16 cellular contexts compared by ENCODE assay signal in the genomic region with DNA sequence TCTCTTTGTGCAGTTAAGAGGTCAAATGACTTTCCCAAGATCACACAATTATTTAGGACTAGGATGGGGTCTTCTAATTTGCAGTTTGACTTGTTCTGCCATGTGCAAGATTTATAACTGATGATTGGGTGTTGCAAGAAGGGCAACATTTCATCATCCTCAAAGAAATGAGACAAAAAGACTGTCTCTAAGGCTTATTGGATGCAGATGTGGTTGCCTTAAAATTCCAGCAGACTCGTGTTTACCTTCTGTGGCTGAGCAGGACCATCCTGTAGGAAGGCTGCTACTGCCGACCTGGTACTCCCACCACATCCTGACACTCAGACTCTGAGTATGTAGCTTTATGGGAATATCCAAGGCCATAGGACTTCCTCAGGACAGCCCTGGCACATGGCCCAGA.
A peak's percentile ranks its signal among the peaks of the same experiment; 100 is the strongest.
DNase-seq lines count a peak whose midpoint lies in the region; ATAC-seq and TF ChIP-seq lines count a peak whose summit lies in the region.
"Had no signal": no experiment of that assay in that cellular context is flagged by ENCODE, and none has a peak within 500 bp of the region (broad histone marks: within the 10 kb centered on the region; RNA-seq: fewer than 3 reads in every experiment).

No MANE protein-coding gene starts in this region.

- no peaks in the 10 kb centered on the region for H4K20me1 ChIP-seq in PC-3 (ENCODE audit: low read length)
- no peaks in the 10 kb centered on the region for H4K20me1 ChIP-seq in PC-9 (ENCODE audit: insufficient read depth)
- no peaks in the 10 kb centered on the region for H4K20me1 ChIP-seq in hepatocyte (ENCODE audit: insufficient read depth, poor library complexity, severe bottlenecking)

- H3K27ac ChIP-seq in PC-3 (ENCODE audit: low read length), result no peak overlapping the region
- H3K27ac ChIP-seq in PC-9, result no peak overlapping the region
- no peak overlapping the region for H3K27ac ChIP-seq in hepatocyte
- H3K27ac ChIP-seq: ascending aorta, right lobe of liver had no signal

- CTCF ChIA-PET in PC-3 (lab: Charles Lee) (interaction anchor here (0.6 kb wide), 1 partner anchor 59 kb away, joined by 5 read pairs; no protein-coding TSS in a partner anchor), PC-9 (lab: Charles Lee) (no interaction called here)

- DNase-seq in AG09319 (ENCODE audit: extremely low read depth, low read depth) (peak; percentile 54), HCEC 1CT (peak; percentile 51), PC-3 (peak; percentile 70), fibroblast of villous mesenchyme (ENCODE audit: low read depth) (peak; percentile 78), PC-9 (no peak), hepatocyte (ENCODE audit: low spot score) (no peak)
- DNase-seq: activated CD4-positive, alpha-beta T cell treated with anti-CD3 and anti-CD28 coated beads for 48 hours; activated CD8-positive, alpha-beta memory T cell treated with anti-CD3 and anti-CD28 coated beads, Interleukin-2, amount 50 U/mL, for 4 hours; left ventricle myocardium superior; NCI-H1930; NCI-H526 treated with DMSO at 0.1 percent for 48 hours; right lobe of liver; stimulated activated CD4-positive, alpha-beta T cell treated with anti-CD3 and anti-CD28 coated beads, Interleukin-1b, Interleukin-23, amount 100 ng/mL, for 48 hours had no signal

- H3K4me1 ChIP-seq in PC-3 (ENCODE audit: insufficient read depth, low read length), result peaks cover 29% of the 10 kb centered on the region
- peaks cover 8% of the 10 kb centered on the region; the same call in 1 of the 2 replicates for H3K4me1 ChIP-seq in PC-9 (replicated peaks; ENCODE audit: insufficient read depth)
- H3K4me1 ChIP-seq in hepatocyte (ENCODE audit: insufficient read depth), result no peaks in the 10 kb centered on the region
- H3K4me1 ChIP-seq: ascending aorta, right lobe of liver had no signal

- no peak overlapping the region for H3K27ac Mint-ChIP-seq in activated T-helper 17 cell treated with anti-CD3 and anti-CD28 coated beads, Interleukin-2, amount 50 U/mL, for 72 hours

- WGBS in hepatocyte (ENCODE audit: low lambda C conversion rate, missing lambda C conversion rate), result 53% methylated on average over 2 of the region's 2 CpGs

- POLR2A ChIA-PET in PC-3 (lab: Charles Lee; ENCODE audit: unreplicated experiment), result no interaction called here
- POLR2A ChIA-PET in PC-9 (lab: Charles Lee; ENCODE audit: unreplicated experiment), result no interaction called here

- no peak overlapping the region for H3K9ac ChIP-seq in PC-3 (ENCODE audit: low read length)

- H3K9me2 ChIP-seq in PC-3 (replicated peaks; ENCODE audit: low read length) (no peaks in the 10 kb centered on the region), PC-9 (ENCODE audit: insufficient read depth) (no peaks in the 10 kb centered on the region), hepatocyte (replicated peaks; ENCODE audit: insufficient read depth) (no peaks in the 10 kb centered on the region)

- intact Hi-C loops in PC-3 (cut with micrococcal nuclease), result no loop called here
- intact Hi-C loops in PC-9 (cut with micrococcal nuclease; ENCODE audit: unreplicated experiment), result no loop called here

- H3K9me3 Mint-ChIP-seq in activated T-helper 17 cell treated with anti-CD3 and anti-CD28 coated beads, Interleukin-2, amount 50 U/mL, for 72 hours, result peaks cover 17% of the 10 kb centered on the region

- no peaks in the 10 kb centered on the region for H3F3A ChIP-seq in PC-3 (ENCODE audit: low read length, unreplicated experiment)
- H3F3A ChIP-seq in PC-9 (ENCODE audit: insufficient read depth, low read depth), result no peaks in the 10 kb centered on the region

- no peak for TF ChIP-seq CTCF in AG09319 (IDR thresholded peaks at IDR 0.05; ENCODE audit: low read depth, low read length)
- TF ChIP-seq CTCF in PC-3 (conservative IDR thresholded peaks at IDR 0.05; ENCODE audit: low read depth, low read length), result no peak
- TF ChIP-seq CTCF in fibroblast of villous mesenchyme (IDR thresholded peaks at IDR 0.05; ENCODE audit: insufficient read depth, low read depth, low read length), result no peak
- TF ChIP-seq CTCF in PC-9 (conservative IDR thresholded peaks at IDR 0.05), result no peak
- TF ChIP-seq CTCF in hepatocyte (IDR thresholded peaks at IDR 0.05; ENCODE audit: poor library complexity), result no peak

- BruUV-seq in PC-3 (replicated peaks; lab: Mats Ljungman, UMichigan) (no TSS peak), PC-9 (replicated peaks; lab: Mats Ljungman, UMichigan) (no TSS peak)

- no peak; the same call in 1 of the 2 replicates for ATAC-seq in PC-3
- ATAC-seq in activated T-helper 17 cell treated with anti-CD3 and anti-CD28 coated beads, Interleukin-2, amount 50 U/mL, for 72 hours (replicated peaks), result no peak
- ATAC-seq in GM18867 (IDR thresholded peaks at IDR 0.05; ENCODE audit: unreplicated experiment), result no peak
- ATAC-seq: left ventricle myocardium superior, right lobe of liver had no signal

- H3K9me3 ChIP-seq in PC-3 (ENCODE audit: low read length), result 0 out of 2 replicates have a peak, but pooled peaks cover 4% of the 10 kb centered on the region
- H3K9me3 ChIP-seq in PC-9 (ENCODE audit: insufficient read depth, low read depth), result no peaks in the 10 kb centered on the region; the same call in 1 of the 2 replicates
- H3K9me3 ChIP-seq in hepatocyte (ENCODE audit: low read depth), result no peaks in the 10 kb centered on the region

- H3K27me3 ChIP-seq in PC-3 (ENCODE audit: low read length) (no peaks in the 10 kb centered on the region), PC-9 (ENCODE audit: insufficient read depth, low read depth) (no peaks in the 10 kb centered on the region), hepatocyte (no peaks in the 10 kb centered on the region)
- H3K27me3 ChIP-seq: ascending aorta, right lobe of liver had no signal

- H2AFZ ChIP-seq in PC-3 (ENCODE audit: low read length) (no peak overlapping the region), PC-9 (no peak overlapping the region), hepatocyte (no peak overlapping the region)

- H3K4me3 Mint-ChIP-seq in activated T-helper 17 cell treated with anti-CD3 and anti-CD28 coated beads, Interleukin-2, amount 50 U/mL, for 72 hours, result no peak overlapping the region

- H3K4me3 ChIP-seq in PC-3 (ENCODE audit: low read length) (no peak overlapping the region), fibroblast of villous mesenchyme (ENCODE audit: low read depth, low read length) (no peak overlapping the region), PC-9 (no peak overlapping the region), hepatocyte (no peak overlapping the region)
- H3K4me3 ChIP-seq: ascending aorta, right lobe of liver had no signal

- no peaks in the 10 kb centered on the region for H3K36me3 ChIP-seq in PC-3 (ENCODE audit: low read depth, low read length)
- H3K36me3 ChIP-seq in PC-9 (ENCODE audit: low read depth), result no peaks in the 10 kb centered on the region
- no peaks in the 10 kb centered on the region for H3K36me3 ChIP-seq in hepatocyte (replicated peaks; ENCODE audit: insufficient read depth, low read depth)
- H3K36me3 ChIP-seq: ascending aorta, right lobe of liver had no signal

- no peaks in the 10 kb centered on the region for H3K27me3 Mint-ChIP-seq in activated T-helper 17 cell treated with anti-CD3 and anti-CD28 coated beads, Interleukin-2, amount 50 U/mL, for 72 hours

- H3K4me2 ChIP-seq in PC-3 (ENCODE audit: low read length), result no peak overlapping the region
- H3K4me2 ChIP-seq in PC-9, result no peak overlapping the region
- H3K4me2 ChIP-seq in hepatocyte, result no peak overlapping the region

- H3K79me2 ChIP-seq in PC-3 (ENCODE audit: low read length), result no peaks in the 10 kb centered on the region
- no peaks in the 10 kb centered on the region for H3K79me2 ChIP-seq in PC-9 (ENCODE audit: low read depth)
- no peaks in the 10 kb centered on the region for H3K79me2 ChIP-seq in hepatocyte

- peaks cover 25% of the 10 kb centered on the region for H3K4me1 Mint-ChIP-seq in activated T-helper 17 cell treated with anti-CD3 and anti-CD28 coated beads, Interleukin-2, amount 50 U/mL, for 72 hours

- no peaks in the 10 kb centered on the region for H3K36me3 Mint-ChIP-seq in activated T-helper 17 cell treated with anti-CD3 and anti-CD28 coated beads, Interleukin-2, amount 50 U/mL, for 72 hours (ENCODE audit: low read depth)

Comparison
In these comparisons a context has a peak if more than half of its experiments do, and no peak if none do; other contexts are left out.
1. DNase-seq: peak in AG09319 (single experiment), HCEC 1CT (single experiment), PC-3 (single experiment) and fibroblast of villous mesenchyme (single experiment); none in PC-9 (0 of 2) and hepatocyte (single experiment).